In the genomic region with DNA sequence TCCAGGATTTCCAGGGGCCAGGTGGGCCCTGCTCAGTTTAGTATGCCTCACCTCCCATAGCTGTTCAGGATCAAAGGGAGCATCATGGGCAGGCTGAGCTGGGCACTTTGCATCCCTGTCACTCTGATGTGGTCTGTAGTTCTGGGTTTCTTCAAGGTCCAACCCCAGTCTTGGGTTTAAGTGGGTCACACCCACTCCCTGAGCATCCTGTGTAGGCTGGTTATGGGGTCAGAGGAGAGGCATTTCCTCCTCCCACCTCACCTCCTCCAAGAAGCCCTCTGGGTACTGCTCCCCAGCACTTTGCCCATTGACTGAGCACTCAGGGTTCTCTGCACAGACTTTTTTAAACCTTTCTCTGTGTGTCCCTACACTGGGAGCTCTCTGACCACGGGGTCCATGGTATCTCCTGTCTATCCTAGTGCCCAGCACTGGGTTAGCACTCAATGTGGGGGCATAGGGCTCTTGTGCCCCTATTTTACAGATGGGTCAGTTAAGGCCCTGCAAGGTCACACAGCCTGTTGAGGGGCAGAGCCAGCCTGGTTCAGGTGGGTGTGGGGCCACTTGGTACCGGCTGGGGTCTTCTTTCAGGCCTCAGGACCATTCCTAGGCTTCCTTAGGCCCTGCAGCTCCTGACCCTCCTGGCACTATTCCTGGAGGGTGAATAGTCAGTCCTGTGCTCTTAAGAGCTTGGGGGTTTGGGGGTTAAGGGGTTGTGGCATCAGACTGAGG, we compare ENCODE assay signal across 9 cellular contexts. TPM values are rescaled to one million over a fixed set of nuclear protein-coding genes. Genes with fewer than 3 reads are reported as not detected.
DNase-seq lines count a peak whose midpoint lies in the region; ATAC-seq and TF ChIP-seq lines count a peak whose summit lies in the region.
"Had no signal": no experiment of that assay in that cellular context is flagged by ENCODE, and none has a peak within 500 bp of the region (broad histone marks: within the 10 kb centered on the region; RNA-seq: fewer than 3 reads in every experiment).

No MANE protein-coding gene starts in this region.

- intact Hi-C loops in CD8-positive, alpha-beta T cell (cut with DNase I, micrococcal nuclease), result no loop called here
- intact Hi-C loops in lower leg skin (cut with DNase I; ENCODE audit: low total_unique reads), result no loop called here

- H3K36me3 ChIP-seq in CD8-positive, alpha-beta T cell (ENCODE audit: insufficient read depth, low read length), result no peaks in the 10 kb centered on the region
- H3K36me3 ChIP-seq in MG63 (peaks cover 83% of the 10 kb centered on the region), parathyroid adenoma (ENCODE audit: control insufficient read depth, insufficient read depth, low read length) (no peaks in the 10 kb centered on the region)

- no peaks in the 10 kb centered on the region for H3K9me3 ChIP-seq in CD8-positive, alpha-beta T cell (ENCODE audit: low read length)
- H3K9me3 ChIP-seq in MG63 (no peaks in the 10 kb centered on the region), parathyroid adenoma (ENCODE audit: control insufficient read depth, low read length) (no peaks in the 10 kb centered on the region)

- H3K9ac ChIP-seq in parathyroid adenoma, result no peak overlapping the region

- peak overlapping the region; percentile 73 for H3K4me3 Mint-ChIP-seq in CD8-positive, alpha-beta T cell

- H3K4me2 ChIP-seq in parathyroid adenoma (ENCODE audit: low read length), result no peak overlapping the region

- H3K4me1 ChIP-seq in CD8-positive, alpha-beta T cell (ENCODE audit: insufficient read depth, low read length), result peaks cover 53% of the 10 kb centered on the region
- peaks cover 71% of the 10 kb centered on the region for H3K4me1 ChIP-seq in parathyroid adenoma

- no peaks in the 10 kb centered on the region for H3K9me3 Mint-ChIP-seq in CD8-positive, alpha-beta T cell

- peak in 1 of 7 experiments; percentile 54 for DNase-seq in CD8-positive, alpha-beta T cell
- DNase-seq in MG63 (peak; percentile 58), lower leg skin (ENCODE audit: low spot score in 2 of 2) (no peak), DMS53 treated with DMSO at 0.1 percent for 48 hours (lab: John Stamatoyannopoulos, UW; ENCODE audit: unreplicated experiment) (no peak), NCI-H2227 treated with DMSO at 0.1 percent for 48 hours (lab: John Stamatoyannopoulos, UW) (no peak)
- DNase-seq: NCI-H82 had no signal

- no peaks in the 10 kb centered on the region for H3K36me3 Mint-ChIP-seq in CD8-positive, alpha-beta T cell

- WGBS in lower leg skin, 2 donors, result 80 to 92% methylated on average over 2 of the region's 2 CpGs

- no peak overlapping the region for H2AFZ ChIP-seq in parathyroid adenoma

- H3K27me3 ChIP-seq in CD8-positive, alpha-beta T cell (ENCODE audit: insufficient read depth, low read length), result no peaks in the 10 kb centered on the region
- no peaks in the 10 kb centered on the region for H3K27me3 ChIP-seq in MG63
- H3K27me3 ChIP-seq in parathyroid adenoma (ENCODE audit: control insufficient read depth, insufficient read depth, low read length), result no peaks in the 10 kb centered on the region

- POLR2A ChIA-PET in CD8-positive, alpha-beta T cell (lab: Charles Lee), result interaction anchor here (1.0 to 4.3 kb wide), 2 partner anchors 30 to 1202 kb away, joined by 3 to 24 read pairs; partner anchors contain the start of gene EGR1

- H3K27ac Mint-ChIP-seq in CD8-positive, alpha-beta T cell, result peak overlapping the region; percentile 86

- no peak overlapping the region for H3K27ac ChIP-seq in CD8-positive, alpha-beta T cell (ENCODE audit: low read depth, low read length)
- H3K27ac ChIP-seq in cingulate gyrus (ENCODE audit: low read depth, low read length), result peak overlapping the region; percentile 95
- H3K27ac ChIP-seq in parathyroid adenoma, result peak overlapping the region; percentile 88

- H3K79me2 ChIP-seq in parathyroid adenoma, result peaks cover 80% of the 10 kb centered on the region

- no peaks in the 10 kb centered on the region for H3K27me3 Mint-ChIP-seq in CD8-positive, alpha-beta T cell (ENCODE audit: low read depth)

- CTCF ChIA-PET in CD8-positive, alpha-beta T cell (lab: Charles Lee), result interaction anchor here (0.9 to 6.2 kb wide), 3 partner anchors 10 to 108 kb away, joined by 3 to 64 read pairs (median 5); no protein-coding TSS in a partner anchor

- peaks cover 55% of the 10 kb centered on the region for H3K4me1 Mint-ChIP-seq in CD8-positive, alpha-beta T cell (ENCODE audit: low read depth)

- no peak for TF ChIP-seq CTCF in CD8-positive, alpha-beta T cell (IDR thresholded peaks at IDR 0.05)
- no peak for TF ChIP-seq CTCF in parathyroid adenoma (IDR thresholded peaks at IDR 0.05)
- TF ChIP-seq CTCF in lower leg skin (IDR thresholded peaks at IDR 0.05), result no peak

- TF ChIP-seq POLR2A in lower leg skin (IDR thresholded peaks at IDR 0.05), result no peak

- H3K4me3 ChIP-seq in CD8-positive, alpha-beta T cell (ENCODE audit: low read depth, low read length), result no peak overlapping the region
- no peak overlapping the region for H3K4me3 ChIP-seq in MG63
- H3K4me3 ChIP-seq in parathyroid adenoma (ENCODE audit: low read depth, low read length), result no peak overlapping the region
- H3K4me3 ChIP-seq in lower leg skin (ENCODE audit: low read depth, poor library complexity, severe bottlenecking), result no peak overlapping the region

- peak; percentile 13 for ATAC-seq in CD8-positive, alpha-beta T cell
- ATAC-seq in GM21576 (IDR thresholded peaks at IDR 0.05; ENCODE audit: unreplicated experiment), result no peak

RNA-seq across cellular contexts. Expression of gene CXXC5, which starts 19.0 kb away (rescaled TPM):
- 1 to 10 TPM; 4.1 to 4.7 TPM for total RNA-seq in CD8-positive, alpha-beta T cell
- total RNA-seq in MG63 (2014; rRNA removed; shearing (Covaris generic); ENCODE audit: low replicate concordance), result 133 and 193 TPM in 2 replicates
- total RNA-seq in lower leg skin, result 10 to 100 TPM; 36.4 to 69.3 (median 45.2) TPM

Comparison
In these comparisons a context has a peak if more than half of its experiments do, and no peak if none do; other contexts are left out.
1. RNA of gene CXXC5, which starts 19.0 kb away (total RNA-seq): 133 to 193 TPM in MG63 and 36.4 to 69.3 TPM in lower leg skin; 4.1 to 4.7 TPM in CD8-positive, alpha-beta T cell; every median in the first group is over 4 times any median in the second.